Comparison of ENCODE assay signal across 2 cellular contexts in genomic region chr16:57530104-57530522, GRCh38.
A peak's percentile ranks its signal among the peaks of the same experiment; 100 is the strongest.
TF ChIP-seq lines count a peak whose summit lies in the region.

No MANE protein-coding gene starts in this region.

TF ChIP-seq in H1, 55 proteins besides CTCF, POLR2A, EP300 and RAD21:
- no peak for TF ChIP-seq ZNF274 (IDR thresholded peaks at IDR 0.05; ENCODE audit: borderline replicate concordance, extremely low read depth, low read length)
- 0 out of 2 replicates have a peak, but pooled peaks have one; percentile 11 for TF ChIP-seq JUND (IDR thresholded peaks at IDR 0.05; ENCODE audit: low read length)

TF ChIP-seq in HEK293T, 16 proteins besides CTCF, POLR2A, EP300 and RAD21:
- TF ChIP-seq BHLHE40 (IDR thresholded peaks at IDR 0.05; ENCODE audit: borderline replicate concordance) = no peak
- no peak for TF ChIP-seq FOXM1 (IDR thresholded peaks at IDR 0.05; ENCODE audit: borderline replicate concordance)
- TF ChIP-seq NFRKB (IDR thresholded peaks at IDR 0.05) = no peak
- no peak for TF ChIP-seq L3MBTL2 (conservative IDR thresholded peaks at IDR 0.05)
- no peak for TF ChIP-seq SUZ12 (IDR thresholded peaks at IDR 0.05)
- no peak for TF ChIP-seq LEF1 (IDR thresholded peaks at IDR 0.05; ENCODE audit: borderline replicate concordance)
- no peak for TF ChIP-seq ELF4 (IDR thresholded peaks at IDR 0.05)
- no peak for TF ChIP-seq ZNF384 (IDR thresholded peaks at IDR 0.05)
- TF ChIP-seq HDGF (IDR thresholded peaks at IDR 0.05; ENCODE audit: borderline replicate concordance) = no peak
- no peak for TF ChIP-seq ARNT (IDR thresholded peaks at IDR 0.05)
- no peak for TF ChIP-seq SP1 (IDR thresholded peaks at IDR 0.05)
- TF ChIP-seq TARDBP (IDR thresholded peaks at IDR 0.05) = no peak
- no peak for TF ChIP-seq FOXA1 (IDR thresholded peaks at IDR 0.05)
- TF ChIP-seq FOXK2 (IDR thresholded peaks at IDR 0.05) = no peak
- TF ChIP-seq CTBP1 (IDR thresholded peaks at IDR 0.05; ENCODE audit: borderline replicate concordance) = no peak
- no peak for TF ChIP-seq PKNOX1 (IDR thresholded peaks at IDR 0.05)
